Comparison of ENCODE assay signal across 8 cellular contexts in the genomic region with DNA sequence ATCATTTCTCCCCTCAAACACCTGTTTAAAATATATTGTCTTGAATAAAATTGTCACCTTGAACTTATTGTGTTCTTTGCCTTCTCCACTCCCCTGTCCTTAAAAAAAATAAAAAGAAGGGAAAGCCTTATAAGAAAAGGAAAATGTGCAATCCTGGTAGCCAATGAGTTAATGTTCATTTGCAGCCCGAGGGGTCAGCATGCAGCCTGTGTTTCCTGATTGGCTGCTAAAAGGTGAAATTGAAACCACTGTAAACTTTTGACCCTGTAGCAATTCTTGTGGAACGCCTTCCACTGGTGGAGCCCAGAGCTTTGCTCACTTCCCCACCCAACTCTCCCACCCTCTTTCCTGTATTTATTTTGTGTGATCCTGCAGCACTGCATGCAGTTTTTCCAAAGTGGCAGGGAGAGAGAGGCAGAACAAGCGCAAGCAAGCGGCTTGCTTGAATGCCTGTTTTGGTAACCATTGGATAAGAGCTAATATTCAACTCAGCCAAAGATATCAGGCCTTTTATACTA.
DNase-seq lines count a peak whose midpoint lies in the region; ATAC-seq, FAIRE-seq and TF ChIP-seq lines count a peak whose summit lies in the region.

No MANE protein-coding gene starts in this region.

- H3K36me3 ChIP-seq in BE2C (no peaks in the 10 kb centered on the region), stomach smooth muscle (ENCODE audit: control insufficient read depth in 2 of 2, insufficient read depth in 2 of 2, low read length in 2 of 2) (no peaks in the 10 kb centered on the region)

- peak overlapping the region in 1 of 2 donors; percentile 41 for H3K9ac ChIP-seq in stomach smooth muscle (ENCODE audit: low read length in 2 of 2)

- peak; percentile 74 for ATAC-seq in GM18870 (IDR thresholded peaks at IDR 0.05; ENCODE audit: unreplicated experiment)
- ATAC-seq in left colon = peak; percentile 97

- H3K27me3 ChIP-seq in BE2C = no peaks in the 10 kb centered on the region
- H3K27me3 ChIP-seq in stomach smooth muscle (ENCODE audit: control insufficient read depth in 1 of 2, insufficient read depth in 2 of 2, low read length in 2 of 2) = no peaks in the 10 kb centered on the region

- intact Hi-C loops in left colon (cut with DNase I, micrococcal nuclease) = no loop called here

- no peak for TF ChIP-seq EP300 in Ishikawa (IDR thresholded peaks at IDR 0.05; ENCODE audit: borderline replicate concordance)

- H3K9me3 ChIP-seq in BE2C = no peaks in the 10 kb centered on the region
- peaks cover 0 to 3% of the 10 kb centered on the region in 2 donors for H3K9me3 ChIP-seq in stomach smooth muscle (ENCODE audit: control insufficient read depth in 2 of 2, low read length in 2 of 2)

- TF ChIP-seq RAD21 in Ishikawa (IDR thresholded peaks at IDR 0.05; ENCODE audit: low read depth) = peak; percentile 10; the same call in 1 of the 2 replicates

- H3K4me1 ChIP-seq in BE2C (peaks cover 55% of the 10 kb centered on the region), stomach smooth muscle (ENCODE audit: control insufficient read depth, insufficient read depth, low read length) (peaks cover 27% of the 10 kb centered on the region)

- H3K4me3 ChIP-seq in BE2C (ENCODE audit: low read depth, low read length) = peak overlapping the region; percentile 38
- H3K4me3 ChIP-seq in stomach smooth muscle (ENCODE audit: low read length in 2 of 2) = peak overlapping the region; percentile 10 to 29

- DNase-seq in BE2C = peak; percentile 78
- peak; percentile 90 for DNase-seq in RCC 7860 (ENCODE audit: low spot score)
- peak; percentile 8 for DNase-seq in cerebellum (ENCODE audit: low spot score)
- DNase-seq in left colon = peak; percentile 55 to 80
- no peak for DNase-seq in NK-92 (lab: John Stamatoyannopoulos, UW; ENCODE audit: unreplicated experiment)

- H3K27ac ChIP-seq in stomach smooth muscle (ENCODE audit: low read length) = peak overlapping the region; percentile 60

- no peak for TF ChIP-seq CTCF in BE2C (IDR thresholded peaks at IDR 0.05; ENCODE audit: low read depth, low read length)

- peak; percentile 96 for FAIRE-seq in RCC 7860 (lab: Jason Lieb, UNC)

TF ChIP-seq in Ishikawa, 13 proteins besides CTCF, POLR2A, EP300 and RAD21:
- no peak for TF ChIP-seq YY1 (IDR thresholded peaks at IDR 0.05; ENCODE audit: low read depth)
- TF ChIP-seq TCF12 (IDR thresholded peaks at IDR 0.05; ENCODE audit: low read depth) = peak; percentile 26; the same call in 1 of the 2 replicates
- TF ChIP-seq, protein P1, sequence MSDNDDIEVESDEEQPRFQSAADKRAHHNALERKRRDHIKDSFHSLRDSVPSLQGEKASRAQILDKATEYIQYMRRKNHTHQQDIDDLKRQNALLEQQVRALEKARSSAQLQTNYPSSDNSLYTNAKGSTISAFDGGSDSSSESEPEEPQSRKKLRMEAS (IDR thresholded peaks at IDR 0.05) = peak; percentile 72
- peak; percentile 15; the same call in 1 of the 2 replicates for TF ChIP-seq CEBPB (IDR thresholded peaks at IDR 0.05)
